Comparison of ENCODE assay signal across 9 cellular contexts in the genomic region with DNA sequence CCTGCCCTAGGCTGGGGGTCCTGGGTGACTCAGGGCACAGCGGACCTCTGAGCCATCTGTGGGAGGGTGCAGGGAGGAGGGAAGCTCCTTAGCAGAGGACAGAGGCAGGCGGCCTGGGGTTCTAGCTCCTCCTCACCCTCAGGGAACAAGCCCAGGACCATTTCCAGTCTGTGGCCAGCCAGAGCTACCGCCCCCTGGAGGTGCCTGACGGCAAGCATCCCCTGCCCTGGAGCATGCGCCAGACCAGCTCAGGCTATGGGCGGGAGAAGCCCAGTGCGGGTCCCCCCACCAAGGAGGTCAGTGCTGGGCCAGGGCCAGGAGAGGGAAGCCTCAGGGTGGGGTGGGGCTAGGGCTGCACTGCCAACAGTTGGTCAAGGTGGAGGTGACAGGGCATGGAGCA. TPM values are rescaled to one million over a fixed set of nuclear protein-coding genes. Genes with fewer than 3 reads are reported as not detected.
DNase-seq lines count a peak whose midpoint lies in the region; ATAC-seq and TF ChIP-seq lines count a peak whose summit lies in the region.
"Had no signal": no experiment of that assay in that cellular context is flagged by ENCODE, and none has a peak within 500 bp of the region (broad histone marks: within the 10 kb centered on the region; RNA-seq: fewer than 3 reads in every experiment).

No MANE protein-coding gene starts in this region.

- peaks cover 12% of the 10 kb centered on the region for H3K27me3 Mint-ChIP-seq in endothelial cell (ENCODE audit: unreplicated experiment)

- peak; percentile 77 for TF ChIP-seq CTCF in GM12873 (IDR thresholded peaks at IDR 0.05; ENCODE audit: insufficient read depth, low read depth, low read length, missing control alignments)
- TF ChIP-seq CTCF in endothelial cell (IDR thresholded peaks at IDR 0.05; ENCODE audit: unreplicated experiment), result peak; percentile 58

- no peak overlapping the region for H3K27ac Mint-ChIP-seq in endothelial cell (ENCODE audit: unreplicated experiment)

- no peak overlapping the region for H3K4me3 Mint-ChIP-seq in endothelial cell (ENCODE audit: unreplicated experiment)

- H3K4me1 Mint-ChIP-seq in endothelial cell (ENCODE audit: unreplicated experiment), result peaks cover 2% of the 10 kb centered on the region

- H3K9me3 Mint-ChIP-seq in endothelial cell (ENCODE audit: unreplicated experiment), result no peaks in the 10 kb centered on the region

- DNase-seq in RPMI8226 (peak; percentile 70), endothelial cell (ENCODE audit: low spot score) (peak; percentile 86), NCI-H1417 (lab: John Stamatoyannopoulos, UW) (no peak), DMS79 (lab: John Stamatoyannopoulos, UW) (no peak)
- DNase-seq in stimulated activated CD4-positive, alpha-beta T cell treated with anti-CD3 and anti-CD28 coated beads, Interleukin-12 subunit alpha, Interleukin-12 subunit beta, amount 100 ng/mL, for 4 hours, result peak; percentile 26
- DNase-seq: NCI-H187 had no signal

- no peak for ATAC-seq in HG03175 (IDR thresholded peaks at IDR 0.05; ENCODE audit: unreplicated experiment)
- no peak for ATAC-seq in GM18858 (IDR thresholded peaks at IDR 0.05; ENCODE audit: unreplicated experiment)

- peaks cover 5% of the 10 kb centered on the region for H3K36me3 Mint-ChIP-seq in endothelial cell (ENCODE audit: low read depth, unreplicated experiment)

RNA-seq across cellular contexts. Expression of a gene that starts 26.0 kb away (rescaled TPM):
- 0.13 TPM for total RNA-seq in endothelial cell (ENCODE audit: unreplicated experiment)

RNA-seq across cellular contexts. Expression of a gene that starts 52.6 kb away (rescaled TPM):
- total RNA-seq in endothelial cell (ENCODE audit: unreplicated experiment), result 47.2 TPM

RNA-seq across cellular contexts. Expression of a gene that starts 52.7 kb away (rescaled TPM):
- 79.5 TPM for total RNA-seq in endothelial cell (ENCODE audit: unreplicated experiment)

Comparison
In these comparisons a context has a peak if more than half of its experiments do, and no peak if none do; other contexts are left out.
1. DNase-seq: peak in RPMI8226 (single experiment), endothelial cell (single experiment) and stimulated activated CD4-positive, alpha-beta T cell treated with anti-CD3 and anti-CD28 coated beads, Interleukin-12 subunit alpha, Interleukin-12 subunit beta, amount 100 ng/mL, for 4 hours (single experiment); none in NCI-H1417 (0 of 3) and DMS79 (single experiment).